ENCODE assay signal across 9 cellular contexts in genomic region chr15:98943609-98944111, GRCh38.
DNase-seq lines count a peak whose midpoint lies in the region; ATAC-seq and TF ChIP-seq lines count a peak whose summit lies in the region.
"Had no signal": no experiment of that assay in that cellular context is flagged by ENCODE, and none has a peak within 500 bp of the region (broad histone marks: within the 10 kb centered on the region; RNA-seq: fewer than 3 reads in every experiment).

No MANE protein-coding gene starts in this region.

- DNase-seq in lung (ENCODE audit: low spot score) = no peak
- DNase-seq in spleen = peak; percentile 18
- no peak for DNase-seq in OCI-M2 (lab: John Stamatoyannopoulos, UW; ENCODE audit: unreplicated experiment)
- DNase-seq in activated CD4-positive, CD25-positive, alpha-beta regulatory T cell (lab: John Stamatoyannopoulos, UW) = no peak
- DNase-seq in activated naive CD8-positive, alpha-beta T cell treated with anti-CD3 and anti-CD28 coated beads for 36 hours = no peak
- DNase-seq: activated CD8-positive, alpha-beta memory T cell treated with anti-CD3 and anti-CD28 coated beads, Interleukin-2, amount 50 U/mL, for 48 hours had no signal

- no peak for TF ChIP-seq CTCF in lung (IDR thresholded peaks at IDR 0.05; ENCODE audit: control extremely low read depth, extremely low read depth)
- no peak for TF ChIP-seq CTCF in spleen (IDR thresholded peaks at IDR 0.05 in 8 of 11, conservative IDR thresholded peaks at IDR 0.05 in 3 of 11)

- intact Hi-C loops in spleen (cut with DNase I; ENCODE audit: low total_unique reads) = no loop called here

- 42 to 50% methylated on average over 6 of the region's 6 CpGs for WGBS in lung, 2 donors
- 76 to 81% (median 78%) methylated on average over 6 of the region's 6 CpGs for WGBS in spleen, 5 donors

- no peak for ATAC-seq in lung (ENCODE audit: insufficient read depth, low FRiP score)
- no peak for ATAC-seq in HG02970 (IDR thresholded peaks at IDR 0.05; ENCODE audit: low FRiP score, unreplicated experiment)

- H3K27me3 ChIP-seq in lung (ENCODE audit: control insufficient read depth, insufficient read depth) (no peaks in the 10 kb centered on the region), spleen (replicated peaks in 1 of 7) (no peaks in the 10 kb centered on the region)

- H3K27me3 Mint-ChIP-seq in activated naive CD8-positive, alpha-beta T cell treated with anti-CD3 and anti-CD28 coated beads for 36 hours = no peaks in the 10 kb centered on the region

- peak overlapping the region; percentile 100 for H3K27ac ChIP-seq in KOPT-K1 (ENCODE audit: low read depth, low read length, poor library complexity, severe bottlenecking)
- peak overlapping the region; percentile 35 for H3K27ac ChIP-seq in cingulate gyrus (ENCODE audit: low read depth, low read length)
- H3K27ac ChIP-seq in lung (ENCODE audit: low read depth in 1 of 2, low read length in 1 of 2) = peak overlapping the region; percentile 46 to 50
- H3K27ac ChIP-seq in spleen = no peak overlapping the region

- no peak overlapping the region for H3K27ac Mint-ChIP-seq in activated naive CD8-positive, alpha-beta T cell treated with anti-CD3 and anti-CD28 coated beads for 36 hours

- H3K4me1 Mint-ChIP-seq in activated naive CD8-positive, alpha-beta T cell treated with anti-CD3 and anti-CD28 coated beads for 36 hours = no peaks in the 10 kb centered on the region

- H3K4me3 ChIP-seq in lung (no peak overlapping the region), spleen (no peak overlapping the region)

- H3K4me3 Mint-ChIP-seq in activated naive CD8-positive, alpha-beta T cell treated with anti-CD3 and anti-CD28 coated beads for 36 hours = no peak overlapping the region

- H3K9me3 Mint-ChIP-seq in activated naive CD8-positive, alpha-beta T cell treated with anti-CD3 and anti-CD28 coated beads for 36 hours = no peaks in the 10 kb centered on the region

- H3K4me1 ChIP-seq in lung (ENCODE audit: control insufficient read depth in 2 of 2, insufficient read depth in 2 of 2, low read length in 2 of 2) (peaks cover 8 to 9% of the 10 kb centered on the region in 2 donors), spleen (peaks cover 7 to 36% (median 13%) of the 10 kb centered on the region in 6 donors)

- TF ChIP-seq POLR2A in spleen (IDR thresholded peaks at IDR 0.05) = no peak

- peaks cover 10% of the 10 kb centered on the region for H3K36me3 Mint-ChIP-seq in activated naive CD8-positive, alpha-beta T cell treated with anti-CD3 and anti-CD28 coated beads for 36 hours

- H3K36me3 ChIP-seq in KOPT-K1 (ENCODE audit: insufficient read depth, low read length) (no peaks in the 10 kb centered on the region), lung (ENCODE audit: control insufficient read depth in 2 of 2, insufficient read depth in 2 of 2, low read length in 2 of 2) (peaks cover 10 to 26% of the 10 kb centered on the region in 2 donors), spleen (peaks cover 0 to 87% (median 45%) of the 10 kb centered on the region in 6 donors)

- H3K9me3 ChIP-seq in KOPT-K1 (ENCODE audit: insufficient read depth, low read length, poor library complexity, severe bottlenecking) (no peaks in the 10 kb centered on the region), lung (ENCODE audit: control insufficient read depth in 2 of 2, insufficient read depth in 1 of 2, low read length in 1 of 2) (no peaks in the 10 kb centered on the region), spleen (no peaks in the 10 kb centered on the region)

Comparison
In these comparisons a context has a peak if more than half of its experiments do, and no peak if none do; other contexts are left out.
1. H3K27ac ChIP-seq: peak in KOPT-K1 (single experiment), cingulate gyrus (single experiment) and lung (2 of 2); none in spleen (0 of 8).